In genomic region chr16:66382171-66382965, GRCh38 we compare ENCODE assay signal across 10 cellular contexts. TPM values are rescaled to one million over a fixed set of nuclear protein-coding genes. Genes with fewer than 3 reads are reported as not detected.
DNase-seq lines count a peak whose midpoint lies in the region; ATAC-seq and TF ChIP-seq lines count a peak whose summit lies in the region.
"Had no signal": no experiment of that assay in that cellular context is flagged by ENCODE, and none has a peak within 500 bp of the region (broad histone marks: within the 10 kb centered on the region; RNA-seq: fewer than 3 reads in every experiment).

No MANE protein-coding gene starts in this region.

- H3K79me2 ChIP-seq in MM.1S (ENCODE audit: low read length): no peaks in the 10 kb centered on the region

- H3K27me3 ChIP-seq in Peyer's patch: no peaks in the 10 kb centered on the region
- no peaks in the 10 kb centered on the region for H3K27me3 ChIP-seq in MM.1S (replicated peaks; ENCODE audit: insufficient read depth, low read length)

- ATAC-seq in esophagus mucosa (peak; percentile 44), GM18870 (IDR thresholded peaks at IDR 0.05; ENCODE audit: unreplicated experiment) (no peak), HG03139 (IDR thresholded peaks at IDR 0.05; ENCODE audit: unreplicated experiment) (no peak)
- ATAC-seq: activated T-cell treated with anti-CD3 and anti-CD28 coated beads, Interleukin-2, amount 50 U/mL, for 72 hours had no signal

- no peaks in the 10 kb centered on the region for H4K20me1 ChIP-seq in MM.1S (ENCODE audit: insufficient read depth, low read length)

- TF ChIP-seq CTCF in AG10803 (conservative IDR thresholded peaks at IDR 0.05; ENCODE audit: low read length) (no peak), Peyer's patch (IDR thresholded peaks at IDR 0.05) (no peak), MM.1S (IDR thresholded peaks at IDR 0.05; ENCODE audit: low read length) (no peak)

- no peaks in the 10 kb centered on the region for H3K9me3 ChIP-seq in Peyer's patch
- H3K9me3 ChIP-seq in MM.1S (replicated peaks; ENCODE audit: insufficient read depth, low read length): no peaks in the 10 kb centered on the region

- H3K27ac ChIP-seq in Peyer's patch (peak overlapping the region in 3 of 4 donors; percentile 5 to 46 (median 35)), MM.1S (ENCODE audit: low read length) (no peak overlapping the region)

- DNase-seq in AG10803 (ENCODE audit: low read depth) (peak; percentile 80), Peyer's patch (no peak), myocyte (ENCODE audit: low read depth) (peak; percentile 65), NCI-H1694 (lab: John Stamatoyannopoulos, UW) (no peak), MM.1S (no peak)
- DNase-seq: activated T-cell treated with anti-CD3 and anti-CD28 coated beads, Interleukin-2, amount 50 U/mL, for 72 hours; CD4-positive, CD25-positive, alpha-beta regulatory T cell had no signal

- H3K36me3 ChIP-seq in Peyer's patch: no peaks in the 10 kb centered on the region
- H3K36me3 ChIP-seq in MM.1S (replicated peaks; ENCODE audit: insufficient read depth, low read length): no peaks in the 10 kb centered on the region

- no peak overlapping the region for H3K9ac ChIP-seq in MM.1S (ENCODE audit: low read length)

- TF ChIP-seq POLR2A in Peyer's patch (IDR thresholded peaks at IDR 0.05): no peak

- no peaks in the 10 kb centered on the region for H3F3A ChIP-seq in MM.1S (ENCODE audit: insufficient read depth, low read length)

- H3K4me3 ChIP-seq in AG10803 (ENCODE audit: low read length): no peak overlapping the region
- no peak overlapping the region for H3K4me3 ChIP-seq in Peyer's patch
- H3K4me3 ChIP-seq in MM.1S (ENCODE audit: low read length): no peak overlapping the region

- H3K4me2 ChIP-seq in MM.1S (ENCODE audit: low read depth, low read length): no peak overlapping the region

- H3K9me2 ChIP-seq in MM.1S (replicated peaks; ENCODE audit: insufficient read depth, low read length): no peaks in the 10 kb centered on the region

- H3K4me1 ChIP-seq in Peyer's patch (no peaks in the 10 kb centered on the region), MM.1S (ENCODE audit: low read length) (no peaks in the 10 kb centered on the region)

- no peak overlapping the region for H2AFZ ChIP-seq in MM.1S (ENCODE audit: low read length)

RNA-seq across cellular contexts. Expression of gene CDH5, which starts 15.9 kb away (rescaled TPM):
- total RNA-seq in Peyer's patch (10 to 100 TPM in 3 of 4 donors, 1 to 10 TPM in 1; 5.3 to 28.1 (median 11.4) TPM), esophagus mucosa (5.3 TPM), myocyte (not detected in 2 replicates)
- polyA plus RNA-seq in myocyte (2012): not detected
- total RNA-seq: activated T-cell treated with anti-CD3 and anti-CD28 coated beads, Interleukin-2, amount 50 U/mL, for 72 hours; CD4-positive, CD25-positive, alpha-beta regulatory T cell had no signal
- polyA plus RNA-seq: CD4-positive, CD25-positive, alpha-beta regulatory T cell had no signal

RNA-seq across cellular contexts. Expression of gene BEAN1, which starts 44.7 kb away (rescaled TPM):
- not detected for total RNA-seq in Peyer's patch
- 0.92 TPM for total RNA-seq in esophagus mucosa
- 15.3 and 19.1 TPM in 2 replicates for total RNA-seq in myocyte
- polyA plus RNA-seq in myocyte (2012): 8.9 TPM
- total RNA-seq: activated T-cell treated with anti-CD3 and anti-CD28 coated beads, Interleukin-2, amount 50 U/mL, for 72 hours; CD4-positive, CD25-positive, alpha-beta regulatory T cell had no signal

Comparison
In these comparisons a context has a peak if more than half of its experiments do, and no peak if none do; other contexts are left out.
1. DNase-seq: peak in AG10803 (single experiment) and myocyte (single experiment); none in Peyer's patch (0 of 3), NCI-H1694 (single experiment) and MM.1S (single experiment).